Comparison of ENCODE assay signal across 8 cellular contexts in genomic region chr19:19460258-19460731, GRCh38. TPM values are rescaled to one million over a fixed set of nuclear protein-coding genes. Genes with fewer than 3 reads are reported as not detected.
DNase-seq lines count a peak whose midpoint lies in the region; ATAC-seq and TF ChIP-seq lines count a peak whose summit lies in the region.

No MANE protein-coding gene starts in this region.

- intact Hi-C loops in esophagus squamous epithelium (cut with DNase I) = loop anchor here (10.0 kb wide), 1 partner anchor 45 kb away; no protein-coding TSS in a partner anchor
- intact Hi-C loops in spleen (cut with DNase I; ENCODE audit: low total_unique reads) = no loop called here

- H3K9me3 ChIP-seq in SU-DHL-6 (ENCODE audit: insufficient read depth, low read length) = no peaks in the 10 kb centered on the region
- H3K9me3 ChIP-seq in esophagus squamous epithelium = no peaks in the 10 kb centered on the region
- no peaks in the 10 kb centered on the region for H3K9me3 ChIP-seq in spleen

- peak; percentile 20 for ATAC-seq in GM21825 (IDR thresholded peaks at IDR 0.05; ENCODE audit: unreplicated experiment)
- no peak for ATAC-seq in left lobe of liver

- H3K27me3 ChIP-seq in SU-DHL-6 (ENCODE audit: low read length) (no peaks in the 10 kb centered on the region), esophagus squamous epithelium (no peaks in the 10 kb centered on the region), spleen (replicated peaks in 1 of 7) (no peaks in the 10 kb centered on the region)

- no peaks in the 10 kb centered on the region for H3K9me2 ChIP-seq in SU-DHL-6 (replicated peaks; ENCODE audit: insufficient read depth, low read length)

- DNase-seq in esophagus squamous epithelium (lab: John Stamatoyannopoulos, UW) (no peak), spleen (peak; percentile 86), D341Med (ENCODE audit: low spot score) (no peak), left lobe of liver (ENCODE audit: low spot score) (no peak), glomerular visceral epithelial cell (ENCODE audit: extremely low spot score) (no peak), GM03348 (ENCODE audit: low spot score) (no peak)

- TF ChIP-seq POLR2A in esophagus squamous epithelium (IDR thresholded peaks at IDR 0.05) (no peak), spleen (IDR thresholded peaks at IDR 0.05) (no peak)

- WGBS in esophagus squamous epithelium, 2 donors = 60% methylated on average over 1 of the region's 10 CpGs; no CpG with 5 or more reads in 1 of the 2 donors
- WGBS in spleen, 5 donors = 11 to 29% (median 20%) methylated on average over 5 to 10 of the region's 10 CpGs

- TF ChIP-seq CTCF in SU-DHL-6 (IDR thresholded peaks at IDR 0.05; ENCODE audit: insufficient read depth, low read length, poor library complexity, severe bottlenecking) (no peak), esophagus squamous epithelium (IDR thresholded peaks at IDR 0.05) (no peak), spleen (IDR thresholded peaks at IDR 0.05 in 8 of 11, conservative IDR thresholded peaks at IDR 0.05 in 3 of 11) (no peak)

- H3K4me3 ChIP-seq in SU-DHL-6 (ENCODE audit: insufficient read depth, low read length, poor library complexity, severe bottlenecking) (peak overlapping the region; percentile 12), esophagus squamous epithelium (peak overlapping the region in 2 of 4 donors; percentile 5 to 44), spleen (peak overlapping the region; percentile 3 to 63 (median 22))

- peak overlapping the region; percentile 45 for H3K4me2 ChIP-seq in SU-DHL-6 (ENCODE audit: low read depth, low read length, poor library complexity, severe bottlenecking)

- H3K36me3 ChIP-seq in SU-DHL-6 (ENCODE audit: low read length) (peaks cover 7% of the 10 kb centered on the region), esophagus squamous epithelium (peaks cover 0 to 5% (median 0%) of the 10 kb centered on the region in 3 donors), spleen (peaks cover 0 to 21% (median 7%) of the 10 kb centered on the region in 6 donors)

- peak overlapping the region; percentile 69 for H3K27ac ChIP-seq in SU-DHL-6 (ENCODE audit: low read depth, low read length)
- peak overlapping the region; percentile 75 to 87 (median 81) for H3K27ac ChIP-seq in esophagus squamous epithelium
- peak overlapping the region; percentile 80 to 97 (median 92) for H3K27ac ChIP-seq in spleen

- H3K4me1 ChIP-seq in esophagus squamous epithelium (peaks cover 72 to 91% (median 72%) of the 10 kb centered on the region in 3 donors), spleen (peaks cover 68 to 100% (median 86%) of the 10 kb centered on the region in 6 donors)

- peaks cover 95% of the 10 kb centered on the region for H3K79me2 ChIP-seq in SU-DHL-6 (ENCODE audit: insufficient read depth, low read length)

- peaks cover 13% of the 10 kb centered on the region; the same call in 1 of the 2 replicates for H3F3A ChIP-seq in SU-DHL-6 (ENCODE audit: insufficient read depth)

- H4K20me1 ChIP-seq in SU-DHL-6 (ENCODE audit: low read depth, low read length) = peaks cover 4% of the 10 kb centered on the region; the same call in 1 of the 2 replicates

- H3K9ac ChIP-seq in SU-DHL-6 (ENCODE audit: low read length) = peak overlapping the region; percentile 40

- no peak overlapping the region for H2AFZ ChIP-seq in SU-DHL-6 (ENCODE audit: low read depth, low read length, severe bottlenecking)

RNA-seq across cellular contexts. Expression of gene GATAD2A, which starts 54.8 kb away (rescaled TPM):
- 10 to 100 TPM; 39.7 to 81.4 (median 41.6) TPM for total RNA-seq in esophagus squamous epithelium
- 100 to 1,000 TPM in 3 of 7 donors, 10 to 100 TPM in 4; 54.0 to 122 (median 94.2) TPM for total RNA-seq in spleen
- 10 to 100 TPM; 11.6 to 25.5 (median 12.6) TPM for polyA plus RNA-seq in spleen
- 36.1 TPM for total RNA-seq in left lobe of liver

RNA-seq across cellular contexts. Expression of gene TSSK6, which starts 55.1 kb away (rescaled TPM):
- 1 to 10 TPM in 1 of 4 donors, under 1 TPM in 3; 0.57 to 1.7 (median 0.89) TPM for total RNA-seq in esophagus squamous epithelium
- 1 to 10 TPM; 2.3 to 5.6 (median 3.7) TPM for total RNA-seq in spleen
- polyA plus RNA-seq in spleen = 1 to 10 TPM; 1.7 to 3.3 (median 2.4) TPM
- 1.8 TPM for total RNA-seq in left lobe of liver

RNA-seq across cellular contexts. Expression of gene NDUFA13, which starts 55.7 kb away (rescaled TPM):
- 10 to 100 TPM; 44.6 to 88.7 (median 56.0) TPM for total RNA-seq in esophagus squamous epithelium
- 100 to 1,000 TPM in 4 of 7 donors, 10 to 100 TPM in 3; 24.0 to 216 (median 182) TPM for total RNA-seq in spleen
- 100 to 1,000 TPM; 203 to 224 (median 204) TPM for polyA plus RNA-seq in spleen
- total RNA-seq in left lobe of liver = 200 TPM
